In genomic region chr17:72338847-72339790, GRCh38 we compare ENCODE assay signal across 1 cellular context.
TF ChIP-seq lines count a peak whose summit lies in the region.

No MANE protein-coding gene starts in this region.

TF ChIP-seq in GM23338, 12 proteins besides CTCF, POLR2A, EP300 and RAD21 (continued from another document):
- TF ChIP-seq REST (IDR thresholded peaks at IDR 0.05; ENCODE audit: unreplicated experiment) (no peak), EZH2phosphoT487 (IDR thresholded peaks at IDR 0.05; ENCODE audit: unreplicated experiment) (no peak), ZNF462 (CRISPR knock-in tag; IDR thresholded peaks at IDR 0.05) (no peak), NANOG (IDR thresholded peaks at IDR 0.05; ENCODE audit: borderline replicate concordance) (no peak), JUNB (IDR thresholded peaks at IDR 0.05; ENCODE audit: unreplicated experiment) (no peak), POLR2AphosphoS5 (IDR thresholded peaks at IDR 0.05; ENCODE audit: low read depth) (no peak), ZNF114 (CRISPR knock-in tag; IDR thresholded peaks at IDR 0.05) (no peak), ZNF331 (CRISPR knock-in tag; IDR thresholded peaks at IDR 0.05; ENCODE audit: low read depth) (no peak)
